In the genomic region with DNA sequence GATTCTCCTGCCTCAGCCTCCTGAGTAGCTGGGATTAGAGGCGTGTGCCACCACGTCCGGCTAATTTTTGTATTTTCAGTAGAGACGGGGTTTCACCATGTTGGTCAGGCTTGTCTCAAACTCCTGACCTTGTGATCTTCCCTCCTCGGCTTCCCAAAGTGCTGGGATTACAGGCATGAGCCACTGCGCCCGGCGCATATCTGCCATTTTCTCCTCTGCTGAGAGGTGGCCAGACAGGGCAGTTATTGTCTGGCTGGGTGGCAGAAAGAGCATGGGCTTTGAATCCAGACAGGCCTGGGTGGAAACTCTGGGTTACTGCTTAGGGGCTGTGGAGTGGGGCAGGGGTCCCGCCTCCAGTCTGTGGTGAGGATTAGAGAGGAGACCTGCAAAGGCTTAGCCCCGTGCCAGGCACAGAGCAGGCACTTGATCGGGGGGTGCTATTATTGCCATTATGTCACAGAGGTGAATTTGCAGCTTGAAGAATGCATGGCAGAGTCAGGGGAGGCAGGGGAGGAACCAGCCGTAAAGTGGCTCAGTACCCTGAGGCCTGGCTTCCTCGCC, we compare ENCODE assay signal across 21 cellular contexts.
"Had no signal": no experiment of that assay in that cellular context is flagged by ENCODE, and none has a peak within 500 bp of the region (broad histone marks: within the 10 kb centered on the region; RNA-seq: fewer than 3 reads in every experiment).

No MANE protein-coding gene starts in this region.

- H3K9me3 ChIP-seq: gastrocnemius medialis, neutrophil, pancreas, SK-N-SH, spleen, thoracic aorta had no signal

- H3K9ac ChIP-seq: SK-N-SH had no signal

- H3K4me3 Mint-ChIP-seq: activated CD4-positive, alpha-beta T cell treated with anti-CD3 and anti-CD28 coated beads, Interleukin-2, amount 10 ng/mL, durations not matched to agents 24 days and 14 days; stimulated activated naive B cell treated with anti-CD40 and anti-IgM and Interleukin-4, amounts not matched to agents 10 μg/mL and 1 μg/mL and 100 μg/mL, for 72 hours had no signal

- ATAC-seq: esophagus mucosa; gastrocnemius medialis; left lobe of liver; pancreas; stimulated activated naive B cell treated with anti-CD40 and anti-IgM and Interleukin-4, amounts not matched to agents 10 μg/mL and 1 μg/mL and 100 μg/mL, for 72 hours had no signal

- H3K27ac Mint-ChIP-seq: activated CD4-positive, alpha-beta T cell treated with anti-CD3 and anti-CD28 coated beads, Interleukin-2, amount 10 ng/mL, durations not matched to agents 24 days and 14 days; stimulated activated naive B cell treated with anti-CD40 and anti-IgM and Interleukin-4, amounts not matched to agents 10 μg/mL and 1 μg/mL and 100 μg/mL, for 72 hours had no signal

- DNase-seq: activated CD4-positive, alpha-beta T cell treated with anti-CD3 and anti-CD28 coated beads, Interleukin-2, amount 10 ng/mL, durations not matched to agents 24 days and 14 days; activated CD4-positive, CD25-positive, alpha-beta regulatory T cell; activated CD8-positive, alpha-beta memory T cell treated with anti-CD3 and anti-CD28 coated beads for 24 hours; activated CD8-positive, alpha-beta memory T cell treated with anti-CD3 and anti-CD28 coated beads, Interleukin-2, amount 50 U/mL, for 48 hours; activated gamma-delta T cell treated with Interleukin-2 at 50 U/mL for 16 hours; activated T-cell treated with anti-CD3 and anti-CD28 coated beads, Interleukin-2, amount 50 U/mL, for 48 hours; anterior cingulate cortex; cerebellar nuclear complex; effector CD8-positive, alpha-beta T cell; gastrocnemius medialis; head of caudate nucleus; kidney; mammary epithelial cell; pancreas; SK-N-SH; spleen; stimulated activated naive B cell treated with anti-CD40 and anti-IgM and Interleukin-4, amounts not matched to agents 10 μg/mL and 1 μg/mL and 100 μg/mL, for 72 hours had no signal

- H3K27me3 ChIP-seq: gastrocnemius medialis, neutrophil, pancreas, spleen had no signal

- H3K4me1 Mint-ChIP-seq: stimulated activated naive B cell treated with anti-CD40 and anti-IgM and Interleukin-4, amounts not matched to agents 10 μg/mL and 1 μg/mL and 100 μg/mL, for 72 hours had no signal

- H3K27ac ChIP-seq: neutrophil, pancreas had no signal

- H3K36me3 ChIP-seq: gastrocnemius medialis, neutrophil, pancreas, thoracic aorta had no signal

- H3K4me3 ChIP-seq: gastrocnemius medialis, pancreas, spleen, thoracic aorta had no signal

- H3K36me3 Mint-ChIP-seq: stimulated activated naive B cell treated with anti-CD40 and anti-IgM and Interleukin-4, amounts not matched to agents 10 μg/mL and 1 μg/mL and 100 μg/mL, for 72 hours had no signal

- H3K4me2 ChIP-seq: SK-N-SH had no signal

- H3K9me3 Mint-ChIP-seq: activated CD4-positive, alpha-beta T cell treated with anti-CD3 and anti-CD28 coated beads, Interleukin-2, amount 10 ng/mL, durations not matched to agents 24 days and 14 days; stimulated activated naive B cell treated with anti-CD40 and anti-IgM and Interleukin-4, amounts not matched to agents 10 μg/mL and 1 μg/mL and 100 μg/mL, for 72 hours had no signal
